In the genomic region with DNA sequence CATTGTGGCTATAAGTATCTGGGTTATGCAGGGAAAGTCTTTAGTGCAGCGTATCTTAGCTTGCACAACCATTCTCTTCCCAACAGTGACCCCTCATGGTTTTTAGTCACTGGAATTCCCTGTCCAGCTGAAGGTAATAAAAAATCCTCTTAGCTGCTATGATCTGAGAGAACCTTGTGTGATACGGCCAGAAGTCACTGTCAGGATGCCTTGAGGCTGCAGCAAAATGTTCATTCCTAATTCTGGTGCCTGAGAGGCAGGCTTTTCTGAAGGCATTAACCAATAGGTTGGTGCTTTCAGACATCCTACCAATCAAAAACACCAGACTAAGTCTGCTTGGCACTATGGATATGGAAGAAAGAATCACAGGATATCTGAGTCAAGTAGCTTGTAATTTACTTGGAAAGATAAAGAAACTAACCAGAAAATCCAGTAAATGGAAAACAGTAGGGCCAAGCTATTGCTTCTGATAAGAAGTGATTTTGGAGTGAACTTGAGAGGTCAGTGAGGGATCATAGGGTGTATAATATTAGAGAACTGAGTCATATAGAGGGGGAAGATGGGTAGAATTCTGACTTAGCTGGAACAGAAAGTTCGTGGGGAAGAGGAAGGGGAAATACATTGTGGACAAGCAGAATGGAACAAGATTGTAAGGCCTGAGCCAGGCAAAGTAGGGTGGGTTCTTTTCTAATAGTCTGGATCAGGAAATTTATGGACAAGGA, we compare ENCODE assay signal across 12 cellular contexts.
A peak's percentile ranks its signal among the peaks of the same experiment; 100 is the strongest.
DNase-seq lines count a peak whose midpoint lies in the region; ATAC-seq and TF ChIP-seq lines count a peak whose summit lies in the region.
"Had no signal": no experiment of that assay in that cellular context is flagged by ENCODE, and none has a peak within 500 bp of the region (broad histone marks: within the 10 kb centered on the region; RNA-seq: fewer than 3 reads in every experiment).

No MANE protein-coding gene starts in this region.

- TF ChIP-seq EP300 in gastroesophageal sphincter (IDR thresholded peaks at IDR 0.05), result no peak

- no peak overlapping the region for H3K4me3 Mint-ChIP-seq in HFFc6
- no peak overlapping the region for H3K4me3 Mint-ChIP-seq in activated naive CD8-positive, alpha-beta T cell treated with anti-CD3 and anti-CD28 coated beads for 36 hours

- peaks cover 0 to 28% (median 6%) of the 10 kb centered on the region in 3 donors for H3K4me1 ChIP-seq in gastroesophageal sphincter
- H3K4me1 ChIP-seq in psoas muscle, result peaks cover 9% of the 10 kb centered on the region

- 39 to 40% methylated on average over 3 of the region's 3 CpGs for WGBS in gastroesophageal sphincter (ENCODE audit: low coverage in 1 of 2), 2 donors
- 32 to 63% (median 46%) methylated on average over 3 of the region's 3 CpGs for WGBS in psoas muscle, 3 donors

- H3K4me1 Mint-ChIP-seq in HFFc6 (ENCODE audit: low read depth), result peaks cover 16% of the 10 kb centered on the region
- H3K4me1 Mint-ChIP-seq in activated naive CD8-positive, alpha-beta T cell treated with anti-CD3 and anti-CD28 coated beads for 36 hours, result no peaks in the 10 kb centered on the region

- TF ChIP-seq CTCF in HFFc6 (IDR thresholded peaks at IDR 0.05) (no peak; the same call in 1 of the 2 replicates), gastroesophageal sphincter (IDR thresholded peaks at IDR 0.05) (peak in 2 of 4 experiments; percentile 39 to 46), psoas muscle (IDR thresholded peaks at IDR 0.05) (peak; percentile 20)

- intact Hi-C loops in psoas muscle (cut with DNase I), result no loop called here

- no peak overlapping the region for H3K27ac Mint-ChIP-seq in HFFc6
- H3K27ac Mint-ChIP-seq in activated naive CD8-positive, alpha-beta T cell treated with anti-CD3 and anti-CD28 coated beads for 36 hours, result no peak overlapping the region

- peak; percentile 71 for ATAC-seq in SK-N-SH treated with all-trans-retinoic acid at 6 μM for 48 hours
- peak; percentile 31 for ATAC-seq in gastroesophageal sphincter
- ATAC-seq in psoas muscle, result peak in 2 of 4 donors; percentile 36 to 47
- ATAC-seq in HG03135 (IDR thresholded peaks at IDR 0.05; ENCODE audit: unreplicated experiment), result no peak

- no peaks in the 10 kb centered on the region for H3K9me3 Mint-ChIP-seq in HFFc6
- H3K9me3 Mint-ChIP-seq in activated naive CD8-positive, alpha-beta T cell treated with anti-CD3 and anti-CD28 coated beads for 36 hours, result no peaks in the 10 kb centered on the region

- TF ChIP-seq POLR2A in gastroesophageal sphincter (IDR thresholded peaks at IDR 0.05), result no peak

- H3K27me3 ChIP-seq in gastroesophageal sphincter (no peaks in the 10 kb centered on the region), psoas muscle (ENCODE audit: insufficient read depth in 3 of 3, low read length in 2 of 3) (no peaks in the 10 kb centered on the region)
- H3K27me3 ChIP-seq: suprapubic skin had no signal

- H3K27ac ChIP-seq in gastroesophageal sphincter, result peak overlapping the region in 1 of 4 donors; percentile 6
- H3K27ac ChIP-seq in psoas muscle, result no peak overlapping the region
- H3K27ac ChIP-seq: suprapubic skin had no signal

- no peak overlapping the region for H3K4me3 ChIP-seq in gastroesophageal sphincter
- H3K4me3 ChIP-seq in psoas muscle, result no peak overlapping the region
- H3K4me3 ChIP-seq: suprapubic skin had no signal

- H3K36me3 ChIP-seq in gastroesophageal sphincter (no peaks in the 10 kb centered on the region), psoas muscle (ENCODE audit: insufficient read depth in 1 of 2, low read depth in 1 of 2) (no peaks in the 10 kb centered on the region)
- H3K36me3 ChIP-seq: suprapubic skin had no signal

- H3K9me3 ChIP-seq in gastroesophageal sphincter (no peaks in the 10 kb centered on the region), psoas muscle (no peaks in the 10 kb centered on the region)
- H3K9me3 ChIP-seq: suprapubic skin had no signal

- no peaks in the 10 kb centered on the region for H3K36me3 Mint-ChIP-seq in HFFc6 (ENCODE audit: low read depth)
- H3K36me3 Mint-ChIP-seq in activated naive CD8-positive, alpha-beta T cell treated with anti-CD3 and anti-CD28 coated beads for 36 hours, result no peaks in the 10 kb centered on the region

- DNase-seq in HFFc6 (peak; percentile 11), psoas muscle (no peak), retina (no peak)
- no peak for DNase-seq in effector CD4-positive, alpha-beta T cell
- no peak for DNase-seq in activated naive CD8-positive, alpha-beta T cell treated with anti-CD3 and anti-CD28 coated beads for 36 hours
- DNase-seq: activated CD4-positive, alpha-beta T cell treated with anti-CD3 and anti-CD28 coated beads for 4 hours; cortex of kidney; NCI-H1436 treated with DMSO at 0.1 percent for 48 hours had no signal

- peaks cover 5% of the 10 kb centered on the region for H3K27me3 Mint-ChIP-seq in HFFc6 (ENCODE audit: insufficient read depth)
- H3K27me3 Mint-ChIP-seq in activated naive CD8-positive, alpha-beta T cell treated with anti-CD3 and anti-CD28 coated beads for 36 hours, result peaks cover 3% of the 10 kb centered on the region

TF ChIP-seq in SK-N-SH treated with all-trans-retinoic acid at 6 μM for 48 hours, 23 proteins besides CTCF, POLR2A, EP300 and RAD21:
- TF ChIP-seq, protein P1, sequence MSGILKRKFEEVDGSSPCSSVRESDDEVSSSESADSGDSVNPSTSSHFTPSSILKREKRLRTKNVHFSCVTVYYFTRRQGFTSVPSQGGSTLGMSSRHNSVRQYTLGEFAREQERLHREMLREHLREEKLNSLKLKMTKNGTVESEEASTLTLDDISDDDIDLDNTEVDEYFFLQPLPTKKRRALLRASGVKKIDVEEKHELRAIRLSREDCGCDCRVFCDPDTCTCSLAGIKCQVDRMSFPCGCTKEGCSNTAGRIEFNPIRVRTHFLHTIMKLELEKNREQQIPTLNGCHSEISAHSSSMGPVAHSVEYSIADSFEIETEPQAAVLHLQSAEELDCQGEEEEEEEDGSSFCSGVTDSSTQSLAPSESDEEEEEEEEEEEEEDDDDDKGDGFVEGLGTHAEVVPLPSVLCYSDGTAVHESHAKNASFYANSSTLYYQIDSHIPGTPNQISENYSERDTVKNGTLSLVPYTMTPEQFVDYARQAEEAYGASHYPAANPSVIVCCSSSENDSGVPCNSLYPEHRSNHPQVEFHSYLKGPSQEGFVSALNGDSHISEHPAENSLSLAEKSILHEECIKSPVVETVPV (CRISPR knock-in tag; IDR thresholded peaks at IDR 0.05), result no peak
- TF ChIP-seq BACH2 (CRISPR knock-in tag; IDR thresholded peaks at IDR 0.05; ENCODE audit: borderline replicate concordance), result no peak
- TF ChIP-seq ZNF70 (CRISPR knock-in tag; IDR thresholded peaks at IDR 0.05), result peak; percentile 68
